8 cellular contexts compared by ENCODE assay signal in genomic region chr7:1669954-1670893, GRCh38. TPM values are rescaled to one million over a fixed set of nuclear protein-coding genes. Genes with fewer than 3 reads are reported as not detected.
DNase-seq lines count a peak whose midpoint lies in the region; TF ChIP-seq lines count a peak whose summit lies in the region.

Gene ELFN1 (plus strand): TSS chr7:1670277. CDS start chr7:1744597, 74,320 bp downstream.

- TF ChIP-seq EP300 in ovary (IDR thresholded peaks at IDR 0.05): no peak

- DNase-seq in DMS114 treated with DMSO at 0.1 percent for 48 hours (lab: John Stamatoyannopoulos, UW; ENCODE audit: unreplicated experiment): peak; percentile 37
- DNase-seq in NCI-H69 (lab: John Stamatoyannopoulos, UW): peak; percentile 59
- DNase-seq in fibroblast of mammary gland (ENCODE audit: low read depth): peak; percentile 20
- peak in 3 of 5 donors; percentile 10 to 33 (median 27) for DNase-seq in ovary
- no peak for DNase-seq in dermis blood vessel endothelial cell
- DNase-seq in retina: no peak
- no peak for DNase-seq in activated T-helper 2 cell treated with anti-CD3 and anti-CD28 coated beads, Interferon-gamma antibody, Interleukin-2, Interleukin-4, amounts not matched to agents 10 μg/mL and 5 μg/mL and 100 μg/mL, durations not matched to agents 14 hours and 24 hours and 36 hours (ENCODE audit: low spot score)
- no peak for DNase-seq in activated CD4-positive, alpha-beta T cell treated with anti-CD3 and anti-CD28 coated beads for 1 hour

- TF ChIP-seq POLR2A in ovary (IDR thresholded peaks at IDR 0.05): no peak

- intact Hi-C loops in ovary (cut with DNase I): loop anchor here (5.0 to 10.0 kb wide), 2 partner anchors 542 to 675 kb away; no protein-coding TSS in a partner anchor
- intact Hi-C loops in activated T-helper 2 cell treated with anti-CD3 and anti-CD28 coated beads, Interferon-gamma antibody, Interleukin-2, Interleukin-4, amounts not matched to agents 10 μg/mL and 5 μg/mL and 100 μg/mL, durations not matched to agents 14 hours and 24 hours and 36 hours (cut with micrococcal nuclease): loop anchor here (5.0 to 10.0 kb wide), 3 partner anchors 255 to 675 kb away; no protein-coding TSS in a partner anchor

- WGBS in ovary, 3 donors: 1 to 3% (median 1%) methylated on average over 59 to 108 of the region's 110 CpGs

- peaks cover 29% of the 10 kb centered on the region for H3K27me3 Mint-ChIP-seq in activated T-helper 2 cell treated with anti-CD3 and anti-CD28 coated beads, Interferon-gamma antibody, Interleukin-2, Interleukin-4, amounts not matched to agents 10 μg/mL and 5 μg/mL and 100 μg/mL, durations not matched to agents 14 hours and 24 hours and 36 hours (ENCODE audit: low read depth)

- no peaks in the 10 kb centered on the region for H3K9me3 ChIP-seq in ovary

- H3K4me1 ChIP-seq in ovary (ENCODE audit: insufficient read depth): peaks cover 4% of the 10 kb centered on the region

- no peaks in the 10 kb centered on the region for H3K36me3 Mint-ChIP-seq in activated T-helper 2 cell treated with anti-CD3 and anti-CD28 coated beads, Interferon-gamma antibody, Interleukin-2, Interleukin-4, amounts not matched to agents 10 μg/mL and 5 μg/mL and 100 μg/mL, durations not matched to agents 14 hours and 24 hours and 36 hours (ENCODE audit: low read depth)

- TF ChIP-seq CTCF in fibroblast of mammary gland (conservative IDR thresholded peaks at IDR 0.05; ENCODE audit: control insufficient read depth, insufficient read depth, low read depth, low read length): no peak
- no peak for TF ChIP-seq CTCF in ovary (IDR thresholded peaks at IDR 0.05)

- no peak within 1 kb of the TSS for H3K4me3 Mint-ChIP-seq in activated T-helper 2 cell treated with anti-CD3 and anti-CD28 coated beads, Interferon-gamma antibody, Interleukin-2, Interleukin-4, amounts not matched to agents 10 μg/mL and 5 μg/mL and 100 μg/mL, durations not matched to agents 14 hours and 24 hours and 36 hours (ENCODE audit: low read depth)

- no peaks in the 10 kb centered on the region for H3K36me3 ChIP-seq in ovary

- H3K27me3 ChIP-seq in ovary: peaks cover 13% of the 10 kb centered on the region

- H3K27ac Mint-ChIP-seq in activated T-helper 2 cell treated with anti-CD3 and anti-CD28 coated beads, Interferon-gamma antibody, Interleukin-2, Interleukin-4, amounts not matched to agents 10 μg/mL and 5 μg/mL and 100 μg/mL, durations not matched to agents 14 hours and 24 hours and 36 hours: no peak within 1 kb of the TSS

- no peak within 1 kb of the TSS for H3K4me3 ChIP-seq in fibroblast of mammary gland (ENCODE audit: control insufficient read depth, low read depth, low read length)
- no peak within 1 kb of the TSS for H3K4me3 ChIP-seq in ovary

- no peak within 1 kb of the TSS for H3K27ac ChIP-seq in ovary

- H3K9me3 Mint-ChIP-seq in activated T-helper 2 cell treated with anti-CD3 and anti-CD28 coated beads, Interferon-gamma antibody, Interleukin-2, Interleukin-4, amounts not matched to agents 10 μg/mL and 5 μg/mL and 100 μg/mL, durations not matched to agents 14 hours and 24 hours and 36 hours: no peaks in the 10 kb centered on the region

- H3K4me1 Mint-ChIP-seq in activated T-helper 2 cell treated with anti-CD3 and anti-CD28 coated beads, Interferon-gamma antibody, Interleukin-2, Interleukin-4, amounts not matched to agents 10 μg/mL and 5 μg/mL and 100 μg/mL, durations not matched to agents 14 hours and 24 hours and 36 hours (ENCODE audit: low read depth): no peaks in the 10 kb centered on the region

RNA-seq across cellular contexts. Expression of gene ELFN1, which starts in this region (rescaled TPM):
- total RNA-seq in ovary: 1 to 10 TPM in 2 of 7 donors, under 1 TPM in 5; 0.25 to 1.5 (median 0.78) TPM
- polyA plus RNA-seq in ovary: under 1 TPM; 0.05 to 0.46 TPM
- total RNA-seq in dermis blood vessel endothelial cell: 0.56 and 1.2 TPM in 2 replicates
- total RNA-seq in activated T-helper 2 cell treated with anti-CD3 and anti-CD28 coated beads, Interferon-gamma antibody, Interleukin-2, Interleukin-4, amounts not matched to agents 10 μg/mL and 5 μg/mL and 100 μg/mL, durations not matched to agents 14 hours and 24 hours and 36 hours: not detected in 2 replicates

Comparison
In these comparisons a context has a peak if more than half of its experiments do, and no peak if none do; other contexts are left out.
1. DNase-seq: peak in DMS114 treated with DMSO at 0.1 percent for 48 hours (single experiment), NCI-H69 (single experiment), fibroblast of mammary gland (single experiment) and ovary (3 of 5); none in dermis blood vessel endothelial cell (single experiment), retina (single experiment), activated T-helper 2 cell treated with anti-CD3 and anti-CD28 coated beads, Interferon-gamma antibody, Interleukin-2, Interleukin-4, amounts not matched to agents 10 μg/mL and 5 μg/mL and 100 μg/mL, durations not matched to agents 14 hours and 24 hours and 36 hours (single experiment) and activated CD4-positive, alpha-beta T cell treated with anti-CD3 and anti-CD28 coated beads for 1 hour (single experiment).